Comparison of ENCODE assay signal across 10 cellular contexts in the genomic region with DNA sequence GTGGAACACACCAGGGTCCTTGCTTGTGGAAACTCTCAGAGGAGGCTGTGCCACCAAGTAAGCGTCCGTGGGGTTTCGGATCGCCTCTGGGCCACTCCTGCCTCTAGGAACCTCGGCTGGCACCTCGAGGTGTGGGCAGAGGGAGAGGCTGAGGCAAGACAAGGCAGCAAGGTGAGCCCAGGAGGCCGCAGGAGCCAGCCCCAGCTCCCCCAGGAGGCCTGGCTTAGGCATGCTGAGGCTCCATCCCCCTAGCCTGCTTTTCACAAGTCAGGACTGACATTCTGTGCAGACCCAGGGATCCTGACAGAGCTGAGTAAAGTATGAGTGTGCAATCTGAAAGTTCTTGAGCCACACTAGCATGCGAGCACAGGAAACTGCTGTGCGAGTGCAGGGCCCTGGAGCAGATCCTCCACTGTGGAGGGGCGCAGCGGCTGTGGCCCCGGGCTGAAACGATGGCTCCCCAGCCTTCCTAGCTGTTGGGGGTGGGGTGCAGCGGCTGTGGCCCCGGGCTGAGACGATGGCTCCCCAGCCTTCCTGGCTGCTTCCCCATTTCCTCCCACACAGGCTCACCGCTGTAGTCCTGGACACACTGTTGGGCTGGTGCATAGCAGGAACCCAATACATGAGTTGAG.
DNase-seq lines count a peak whose midpoint lies in the region; ATAC-seq and TF ChIP-seq lines count a peak whose summit lies in the region.
"Had no signal": no experiment of that assay in that cellular context is flagged by ENCODE, and none has a peak within 500 bp of the region (broad histone marks: within the 10 kb centered on the region; RNA-seq: fewer than 3 reads in every experiment).

No MANE protein-coding gene starts in this region.

- H3K27me3 Mint-ChIP-seq in activated CD8-positive, alpha-beta memory T cell treated with anti-CD3 and anti-CD28 coated beads, Interleukin-2, amount 10 ng/mL, durations not matched to agents 7 days and 5 days: peaks cover 6% of the 10 kb centered on the region
- H3K27me3 Mint-ChIP-seq in activated T-helper 17 cell treated with anti-CD3 and anti-CD28 coated beads, Interleukin-2, amount 50 U/mL, for 72 hours: peaks cover 4% of the 10 kb centered on the region

- H3K27ac Mint-ChIP-seq in activated CD8-positive, alpha-beta memory T cell treated with anti-CD3 and anti-CD28 coated beads, Interleukin-2, amount 10 ng/mL, durations not matched to agents 7 days and 5 days: no peak overlapping the region
- no peak overlapping the region for H3K27ac Mint-ChIP-seq in activated T-helper 17 cell treated with anti-CD3 and anti-CD28 coated beads, Interleukin-2, amount 50 U/mL, for 72 hours
- H3K27ac Mint-ChIP-seq: activated T-helper 1 cell treated with anti-CD3 and anti-CD28 coated beads, Interleukin-12 subunit alpha, Interleukin-12 subunit beta, Interleukin-2, Interleukin-4 antibody, amounts not matched to agents 30 ng/mL and 10 ng/mL and 1 ng/mL, durations not matched to agents 14 hours and 24 hours and 36 hours had no signal

- H3K36me3 Mint-ChIP-seq in activated CD8-positive, alpha-beta memory T cell treated with anti-CD3 and anti-CD28 coated beads, Interleukin-2, amount 10 ng/mL, durations not matched to agents 7 days and 5 days: no peaks in the 10 kb centered on the region
- no peaks in the 10 kb centered on the region for H3K36me3 Mint-ChIP-seq in activated T-helper 17 cell treated with anti-CD3 and anti-CD28 coated beads, Interleukin-2, amount 50 U/mL, for 72 hours (ENCODE audit: low read depth)

- CTCF ChIA-PET in activated CD8-positive, alpha-beta memory T cell treated with anti-CD3 and anti-CD28 coated beads, Interleukin-2, amount 10 ng/mL, durations not matched to agents 7 days and 5 days (lab: Charles Lee): interaction anchor here (1.1 kb wide), 1 partner anchor 286 kb away, joined by 3 read pairs; no protein-coding TSS in a partner anchor

- 74% methylated on average over 17 of the region's 17 CpGs for WGBS in right cardiac atrium

- H3K27me3 ChIP-seq in right cardiac atrium (ENCODE audit: control insufficient read depth, insufficient read depth) (no peaks in the 10 kb centered on the region), upper lobe of right lung (no peaks in the 10 kb centered on the region)

- ATAC-seq in activated CD8-positive, alpha-beta memory T cell treated with anti-CD3 and anti-CD28 coated beads, Interleukin-2, amount 10 ng/mL, durations not matched to agents 7 days and 5 days: peak; percentile 42
- peak; percentile 44 for ATAC-seq in activated T-helper 17 cell treated with anti-CD3 and anti-CD28 coated beads, Interleukin-2, amount 50 U/mL, for 72 hours (replicated peaks)
- ATAC-seq in right cardiac atrium (peak in 1 of 2 donors; percentile 2), upper lobe of right lung (peak; percentile 64), GM21360 (IDR thresholded peaks at IDR 0.05; ENCODE audit: unreplicated experiment) (no peak)
- ATAC-seq in activated CD4-positive, CD25-positive, alpha-beta regulatory T cell treated with anti-CD3 and anti-CD28 coated beads, Interleukin-2, amount 50 U/mL, for 24 hours: no peak

- no peak for TF ChIP-seq CTCF in upper lobe of right lung (IDR thresholded peaks at IDR 0.05)

- H3K4me1 ChIP-seq in right cardiac atrium (ENCODE audit: control insufficient read depth, insufficient read depth, low read length) (peaks cover 13% of the 10 kb centered on the region), upper lobe of right lung (peaks cover 54% of the 10 kb centered on the region)

- no peaks in the 10 kb centered on the region for H3K9me3 Mint-ChIP-seq in activated CD8-positive, alpha-beta memory T cell treated with anti-CD3 and anti-CD28 coated beads, Interleukin-2, amount 10 ng/mL, durations not matched to agents 7 days and 5 days (ENCODE audit: low read depth)
- no peaks in the 10 kb centered on the region for H3K9me3 Mint-ChIP-seq in activated T-helper 17 cell treated with anti-CD3 and anti-CD28 coated beads, Interleukin-2, amount 50 U/mL, for 72 hours
- H3K9me3 Mint-ChIP-seq: activated T-helper 1 cell treated with anti-CD3 and anti-CD28 coated beads, Interleukin-12 subunit alpha, Interleukin-12 subunit beta, Interleukin-2, Interleukin-4 antibody, amounts not matched to agents 30 ng/mL and 10 ng/mL and 1 ng/mL, durations not matched to agents 14 hours and 24 hours and 36 hours had no signal

- H3K9me3 ChIP-seq in right cardiac atrium (ENCODE audit: control insufficient read depth, low read length): no peaks in the 10 kb centered on the region
- H3K9me3 ChIP-seq in upper lobe of right lung: no peaks in the 10 kb centered on the region

- no peaks in the 10 kb centered on the region for H3K36me3 ChIP-seq in upper lobe of right lung

- no peak for DNase-seq in activated CD8-positive, alpha-beta memory T cell treated with anti-CD3 and anti-CD28 coated beads, Interleukin-2, amount 10 ng/mL, durations not matched to agents 7 days and 5 days
- no peak for DNase-seq in activated CD8-positive, alpha-beta memory T cell treated with anti-CD3 and anti-CD28 coated beads, Interleukin-2, amount 50 U/mL, for 48 hours
- DNase-seq in right cardiac atrium (no peak), upper lobe of right lung (no peak), LoVo (ENCODE audit: low spot score) (no peak)
- DNase-seq: T-helper 1 cell had no signal

- H3K27ac ChIP-seq in right cardiac atrium (ENCODE audit: low read length) (peak overlapping the region; percentile 30), upper lobe of right lung (peak overlapping the region; percentile 66)

- H3K4me1 Mint-ChIP-seq in activated CD8-positive, alpha-beta memory T cell treated with anti-CD3 and anti-CD28 coated beads, Interleukin-2, amount 10 ng/mL, durations not matched to agents 7 days and 5 days: peaks cover 15% of the 10 kb centered on the region
- H3K4me1 Mint-ChIP-seq in activated T-helper 17 cell treated with anti-CD3 and anti-CD28 coated beads, Interleukin-2, amount 50 U/mL, for 72 hours: peaks cover 10% of the 10 kb centered on the region

- no peak overlapping the region for H3K4me3 Mint-ChIP-seq in activated CD8-positive, alpha-beta memory T cell treated with anti-CD3 and anti-CD28 coated beads, Interleukin-2, amount 10 ng/mL, durations not matched to agents 7 days and 5 days
- no peak overlapping the region for H3K4me3 Mint-ChIP-seq in activated T-helper 17 cell treated with anti-CD3 and anti-CD28 coated beads, Interleukin-2, amount 50 U/mL, for 72 hours
- H3K4me3 Mint-ChIP-seq: activated T-helper 1 cell treated with anti-CD3 and anti-CD28 coated beads, Interleukin-12 subunit alpha, Interleukin-12 subunit beta, Interleukin-2, Interleukin-4 antibody, amounts not matched to agents 30 ng/mL and 10 ng/mL and 1 ng/mL, durations not matched to agents 14 hours and 24 hours and 36 hours had no signal

- H3K4me3 ChIP-seq in right cardiac atrium (ENCODE audit: low read length): no peak overlapping the region
- no peak overlapping the region for H3K4me3 ChIP-seq in upper lobe of right lung

- intact Hi-C loops in right cardiac atrium (cut with DNase I): no loop called here
- intact Hi-C loops in upper lobe of right lung (cut with DNase I): no loop called here

Comparison
In these comparisons a context has a peak if more than half of its experiments do, and no peak if none do; other contexts are left out.
1. ATAC-seq: peak in activated CD8-positive, alpha-beta memory T cell treated with anti-CD3 and anti-CD28 coated beads, Interleukin-2, amount 10 ng/mL, durations not matched to agents 7 days and 5 days (single experiment), activated T-helper 17 cell treated with anti-CD3 and anti-CD28 coated beads, Interleukin-2, amount 50 U/mL, for 72 hours (single experiment) and upper lobe of right lung (single experiment); none in GM21360 (single experiment) and activated CD4-positive, CD25-positive, alpha-beta regulatory T cell treated with anti-CD3 and anti-CD28 coated beads, Interleukin-2, amount 50 U/mL, for 24 hours (0 of 2).